In genomic region chr21:44517175-44517899, GRCh38 we compare ENCODE assay signal across 9 cellular contexts. TPM values are rescaled to one million over a fixed set of nuclear protein-coding genes. Genes with fewer than 3 reads are reported as not detected.
A peak's percentile ranks its signal among the peaks of the same experiment; 100 is the strongest.
DNase-seq lines count a peak whose midpoint lies in the region; ATAC-seq, FAIRE-seq and TF ChIP-seq lines count a peak whose summit lies in the region.
"Had no signal": no experiment of that assay in that cellular context is flagged by ENCODE, and none has a peak within 500 bp of the region (broad histone marks: within the 10 kb centered on the region; RNA-seq: fewer than 3 reads in every experiment).

No MANE protein-coding gene starts in this region.

- no peak for TF ChIP-seq CTCF in glutamatergic neuron (IDR thresholded peaks at IDR 0.05; ENCODE audit: partially characterized antibody, unreplicated experiment)

- no peak overlapping the region for H3K4me3 Mint-ChIP-seq in glutamatergic neuron (ENCODE audit: unreplicated experiment)
- H3K4me3 Mint-ChIP-seq: IgD-negative memory B cell had no signal

- DNase-seq in AG08396 (ENCODE audit: low spot score): peak; percentile 50
- DNase-seq in H54 (ENCODE audit: insufficient read length, low spot score): peak; percentile 89
- DNase-seq in RPMI8226: peak; percentile 100
- DNase-seq in glutamatergic neuron: peak; percentile 7
- DNase-seq in SKM-1 treated with dmso at 0.1 percent for 144 hours (lab: John Stamatoyannopoulos, UW; ENCODE audit: unreplicated experiment): no peak
- no peak for DNase-seq in ecto neural progenitor cell (ENCODE audit: low spot score)

- peak; percentile 36; the same call in 1 of the 2 replicates for TF ChIP-seq POLR2A in H54 (IDR thresholded peaks at IDR 0.05; ENCODE audit: low read depth, low read length)

- no peak overlapping the region for H3K27ac Mint-ChIP-seq in glutamatergic neuron (ENCODE audit: unreplicated experiment)
- H3K27ac Mint-ChIP-seq: IgD-negative memory B cell had no signal

- peaks cover 4% of the 10 kb centered on the region for H3K36me3 Mint-ChIP-seq in glutamatergic neuron (ENCODE audit: unreplicated experiment)

- H3K27me3 Mint-ChIP-seq in glutamatergic neuron (ENCODE audit: unreplicated experiment): peaks cover 4% of the 10 kb centered on the region

- no peaks in the 10 kb centered on the region for H3K4me1 Mint-ChIP-seq in glutamatergic neuron (ENCODE audit: low read depth, unreplicated experiment)
- H3K4me1 Mint-ChIP-seq: IgD-negative memory B cell had no signal

- peaks cover 15% of the 10 kb centered on the region for H3K9me3 Mint-ChIP-seq in glutamatergic neuron (ENCODE audit: unreplicated experiment)
- H3K9me3 Mint-ChIP-seq: IgD-negative memory B cell had no signal

- ATAC-seq in HG03025 (IDR thresholded peaks at IDR 0.05; ENCODE audit: low FRiP score, unreplicated experiment) (no peak), GM19397 (IDR thresholded peaks at IDR 0.05; ENCODE audit: unreplicated experiment) (no peak)

- FAIRE-seq in H54 (lab: Jason Lieb, UNC): no peak

RNA-seq across cellular contexts. Expression of gene KRTAP10-1, which starts 22.7 kb away (rescaled TPM):
- not detected for total RNA-seq in glutamatergic neuron (ENCODE audit: unreplicated experiment)

RNA-seq across cellular contexts. Expression of gene KRTAP10-2, which starts 34.0 kb away (rescaled TPM):
- not detected for total RNA-seq in glutamatergic neuron (ENCODE audit: unreplicated experiment)

RNA-seq across cellular contexts. Expression of gene KRTAP10-3, which starts 41.3 kb away (rescaled TPM):
- not detected for total RNA-seq in glutamatergic neuron (ENCODE audit: unreplicated experiment)

RNA-seq across cellular contexts. Expression of gene KRTAP10-4, which starts 56.2 kb away (rescaled TPM):
- total RNA-seq in glutamatergic neuron (ENCODE audit: unreplicated experiment): not detected

Comparison
In these comparisons a context has a peak if more than half of its experiments do, and no peak if none do; other contexts are left out.
1. DNase-seq: peak in AG08396 (single experiment), H54 (single experiment), RPMI8226 (single experiment) and glutamatergic neuron (single experiment); none in SKM-1 treated with dmso at 0.1 percent for 144 hours (single experiment) and ecto neural progenitor cell (single experiment).